21 cellular contexts compared by ENCODE assay signal in the genomic region with DNA sequence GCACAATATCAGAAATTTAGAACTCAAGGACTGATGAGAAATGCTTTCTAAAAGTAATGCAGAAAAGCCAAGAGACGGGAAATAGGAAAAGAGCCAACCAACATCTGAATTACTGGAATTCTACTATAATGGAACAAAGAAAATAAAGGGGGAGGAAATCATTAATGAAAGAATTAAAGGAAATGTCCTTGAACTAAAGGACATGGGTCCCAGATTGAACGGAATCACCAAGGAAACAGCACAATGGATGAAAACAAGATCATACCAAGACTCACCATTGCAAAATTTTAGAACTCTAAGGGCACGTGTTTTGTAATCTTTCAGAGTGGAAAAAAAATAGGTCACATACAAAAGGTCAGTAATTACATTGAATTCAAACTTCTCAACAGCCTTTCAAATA. TPM values are rescaled to one million over a fixed set of nuclear protein-coding genes. Genes with fewer than 3 reads are reported as not detected.
DNase-seq lines count a peak whose midpoint lies in the region; ATAC-seq and TF ChIP-seq lines count a peak whose summit lies in the region.
"Had no signal": no experiment of that assay in that cellular context is flagged by ENCODE, and none has a peak within 500 bp of the region (broad histone marks: within the 10 kb centered on the region; RNA-seq: fewer than 3 reads in every experiment).

No MANE protein-coding gene starts in this region.

- H3F3A ChIP-seq in GM23248 (ENCODE audit: insufficient read depth): no peaks in the 10 kb centered on the region

- H3K4me2 ChIP-seq in GM23248 (ENCODE audit: unreplicated experiment) (no peak overlapping the region), skeletal muscle satellite cell (ENCODE audit: low read length) (peak overlapping the region; percentile 21)
- H3K4me2 ChIP-seq: GM23338 had no signal

- H3K9me2 ChIP-seq in GM23248 (ENCODE audit: insufficient read depth): no peaks in the 10 kb centered on the region

- intact Hi-C loops in transverse colon (cut with DNase I; ENCODE audit: low total_unique reads): no loop called here

- H3K79me2 ChIP-seq in GM23248 (ENCODE audit: insufficient read depth): no peaks in the 10 kb centered on the region

- H3K9me3 Mint-ChIP-seq in stimulated activated naive CD8-positive, alpha-beta T cell treated with anti-CD3 and anti-CD28 coated beads, Interleukin-15, amount 100 ng/mL, for 72 hours: peaks cover 0 to 1% of the 10 kb centered on the region in 2 donors

- no peaks in the 10 kb centered on the region for H3K9me3 ChIP-seq in GM23248 (ENCODE audit: low read depth)
- H3K9me3 ChIP-seq in skeletal muscle satellite cell (replicated peaks; ENCODE audit: low read length): no peaks in the 10 kb centered on the region
- H3K9me3 ChIP-seq in transverse colon: no peaks in the 10 kb centered on the region

- no peak overlapping the region for H2AFZ ChIP-seq in GM23248
- H2AFZ ChIP-seq: GM23338 had no signal

- no peak for TF ChIP-seq CTCF in transverse colon (IDR thresholded peaks at IDR 0.05)

- no peaks in the 10 kb centered on the region for H3K36me3 ChIP-seq in GM23248 (ENCODE audit: low read depth)
- H3K36me3 ChIP-seq in skeletal muscle satellite cell (ENCODE audit: insufficient read depth, low read length): no peaks in the 10 kb centered on the region
- no peaks in the 10 kb centered on the region for H3K36me3 ChIP-seq in transverse colon

- no peak overlapping the region for H3K4me3 Mint-ChIP-seq in stimulated activated naive CD8-positive, alpha-beta T cell treated with anti-CD3 and anti-CD28 coated beads, Interleukin-15, amount 100 ng/mL, for 72 hours
- H3K4me3 Mint-ChIP-seq: GM23338 had no signal

- H3K9ac ChIP-seq in GM23248: no peak overlapping the region
- H3K9ac ChIP-seq in skeletal muscle satellite cell (ENCODE audit: low read depth, low read length): peak overlapping the region; percentile 22

- DNase-seq in GM23248 (peak; percentile 19), dermis blood vessel endothelial cell (peak; percentile 70), lung microvascular endothelial cell (ENCODE audit: low read depth in 2 of 2) (peak; percentile 41 to 56), transverse colon (no peak), HuH-7 (ENCODE audit: low spot score) (no peak)
- DNase-seq in stimulated activated naive CD8-positive, alpha-beta T cell treated with anti-CD3 and anti-CD28 coated beads, Interleukin-15, amount 100 ng/mL, for 72 hours: no peak
- DNase-seq: ACHN, COR-L47, DMS153, KG1, NCI-H1092 treated with DMSO at 0.1 percent for 48 hours, NCI-H2081 treated with DMSO at 0.1 percent for 48 hours, NCI-H510A, NCI-H774 had no signal

- H3K27ac ChIP-seq in GM23248: no peak overlapping the region
- H3K27ac ChIP-seq in transverse colon: no peak overlapping the region
- H3K27ac ChIP-seq: RWPE1 had no signal

- H3K27ac Mint-ChIP-seq in stimulated activated naive CD8-positive, alpha-beta T cell treated with anti-CD3 and anti-CD28 coated beads, Interleukin-15, amount 100 ng/mL, for 72 hours: no peak overlapping the region
- H3K27ac Mint-ChIP-seq: GM23338 had no signal

- ATAC-seq in stimulated activated naive CD8-positive, alpha-beta T cell treated with anti-CD3 and anti-CD28 coated beads, Interleukin-15, amount 100 ng/mL, for 72 hours: no peak
- ATAC-seq: GM23338, HCT116 had no signal

- H3K27me3 Mint-ChIP-seq in stimulated activated naive CD8-positive, alpha-beta T cell treated with anti-CD3 and anti-CD28 coated beads, Interleukin-15, amount 100 ng/mL, for 72 hours: no peaks in the 10 kb centered on the region

- in situ Hi-C loops in GM23248 (cut with MboI): no loop called here
- in situ Hi-C loops in transverse colon (cut with MboI; ENCODE audit: low pct_ligation_motif_present in 1 of 4, low pct_unique_long_range_greater_than_20kb in 1 of 4, low sequenced_read_pairs in 3 of 4): no loop called here

- no peaks in the 10 kb centered on the region for H3K4me1 Mint-ChIP-seq in stimulated activated naive CD8-positive, alpha-beta T cell treated with anti-CD3 and anti-CD28 coated beads, Interleukin-15, amount 100 ng/mL, for 72 hours
- H3K4me1 Mint-ChIP-seq: GM23338 had no signal

- H3K4me1 ChIP-seq in GM23248 (ENCODE audit: insufficient read depth) (peaks cover 5% of the 10 kb centered on the region; the same call in 1 of the 2 replicates), skeletal muscle satellite cell (ENCODE audit: control insufficient read depth, insufficient read depth, low read length) (peaks cover 41% of the 10 kb centered on the region), transverse colon (no peaks in the 10 kb centered on the region)

- WGBS in GM23248 (ENCODE audit: low coverage in 1 of 2, low lambda C conversion rate in 2 of 2, missing lambda C conversion rate in 2 of 2), 2 experiments: 39 to 41% methylated on average over 3 of the region's 3 CpGs
- 75 to 79% methylated on average over 3 of the region's 3 CpGs for WGBS in transverse colon (ENCODE audit: low coverage in 1 of 2), 2 donors

- H3K27me3 ChIP-seq in GM23248 (replicated peaks; ENCODE audit: insufficient read depth) (no peaks in the 10 kb centered on the region), skeletal muscle satellite cell (ENCODE audit: control insufficient read depth, insufficient read depth, low read length) (no peaks in the 10 kb centered on the region), transverse colon (no peaks in the 10 kb centered on the region)

- H3K4me3 ChIP-seq in GM23248: no peak overlapping the region
- H3K4me3 ChIP-seq in skeletal muscle satellite cell (ENCODE audit: low read length): no peak overlapping the region
- no peak overlapping the region for H3K4me3 ChIP-seq in transverse colon
- H3K4me3 ChIP-seq: GM23338 had no signal

- H4K20me1 ChIP-seq in GM23248 (ENCODE audit: insufficient read depth): no peaks in the 10 kb centered on the region

- TF ChIP-seq EP300 in transverse colon (IDR thresholded peaks at IDR 0.05; ENCODE audit: low read depth): no peak

- no peak for TF ChIP-seq POLR2A in transverse colon (IDR thresholded peaks at IDR 0.05)

RNA-seq across cellular contexts. Expression of a gene that starts 35.9 kb away (rescaled TPM):
- not detected in 2 replicates for total RNA-seq in GM23248 (2014; rRNA removed; shearing (Covaris generic))
- not detected in 2 replicates for polyA plus RNA-seq in GM23248 (2016; fragmentation: Nextera tagmentation; extraction: Ambion mirVana)
- total RNA-seq in dermis blood vessel endothelial cell: not detected in 2 replicates
- total RNA-seq in lung microvascular endothelial cell: not detected in 2 replicates
- not detected in 2 replicates for total RNA-seq in skeletal muscle satellite cell (2012; rRNA removed)
- total RNA-seq in transverse colon: 1 to 10 TPM in 3 of 4 donors, not detected in 1; 1.4 to 6.0 (median 3.5) TPM
- total RNA-seq: GM23338, MCF 10A, PC-3, SK-MEL-5 had no signal
- polyA plus RNA-seq: GM23338 had no signal

Comparison
In these comparisons a context has a peak if more than half of its experiments do, and no peak if none do; other contexts are left out.
1. DNase-seq: peak in GM23248 (single experiment), dermis blood vessel endothelial cell (single experiment) and lung microvascular endothelial cell (2 of 2); none in transverse colon (single experiment), stimulated activated naive CD8-positive, alpha-beta T cell treated with anti-CD3 and anti-CD28 coated beads, Interleukin-15, amount 100 ng/mL, for 72 hours (0 of 2) and HuH-7 (single experiment).